In the genomic region with DNA sequence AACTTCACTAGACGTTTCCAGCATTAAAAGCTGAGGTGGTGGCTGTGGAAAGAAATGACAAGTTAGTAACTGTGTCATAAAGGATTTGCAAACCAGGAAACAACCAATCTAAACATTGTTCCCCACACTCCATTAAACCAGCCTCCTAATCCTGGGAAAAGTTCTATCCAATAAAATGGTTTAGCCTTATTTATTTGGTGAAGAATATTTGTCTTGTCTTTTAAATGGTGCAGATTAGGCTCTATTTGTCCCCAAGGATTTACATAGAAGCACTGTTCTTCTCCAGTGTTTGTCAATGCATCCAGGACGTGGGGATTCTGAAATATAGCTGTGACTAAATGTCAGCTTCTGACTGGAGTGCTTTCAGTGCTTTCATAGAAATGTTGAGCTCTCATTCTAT, we compare ENCODE assay signal across 1 cellular context.
TF ChIP-seq lines count a peak whose summit lies in the region.

No MANE protein-coding gene starts in this region.

TF ChIP-seq in HepG2, 621 proteins besides CTCF, POLR2A, EP300 and RAD21:
- TF ChIP-seq WIZ (CRISPR knock-in tag; IDR thresholded peaks at IDR 0.05) (0 out of 2 replicates have a peak, but pooled peaks have one; percentile 6), ZNF562 (CRISPR knock-in tag; IDR thresholded peaks at IDR 0.05; ENCODE audit: borderline replicate concordance) (no peak)
